14 cellular contexts compared by ENCODE assay signal in the genomic region with DNA sequence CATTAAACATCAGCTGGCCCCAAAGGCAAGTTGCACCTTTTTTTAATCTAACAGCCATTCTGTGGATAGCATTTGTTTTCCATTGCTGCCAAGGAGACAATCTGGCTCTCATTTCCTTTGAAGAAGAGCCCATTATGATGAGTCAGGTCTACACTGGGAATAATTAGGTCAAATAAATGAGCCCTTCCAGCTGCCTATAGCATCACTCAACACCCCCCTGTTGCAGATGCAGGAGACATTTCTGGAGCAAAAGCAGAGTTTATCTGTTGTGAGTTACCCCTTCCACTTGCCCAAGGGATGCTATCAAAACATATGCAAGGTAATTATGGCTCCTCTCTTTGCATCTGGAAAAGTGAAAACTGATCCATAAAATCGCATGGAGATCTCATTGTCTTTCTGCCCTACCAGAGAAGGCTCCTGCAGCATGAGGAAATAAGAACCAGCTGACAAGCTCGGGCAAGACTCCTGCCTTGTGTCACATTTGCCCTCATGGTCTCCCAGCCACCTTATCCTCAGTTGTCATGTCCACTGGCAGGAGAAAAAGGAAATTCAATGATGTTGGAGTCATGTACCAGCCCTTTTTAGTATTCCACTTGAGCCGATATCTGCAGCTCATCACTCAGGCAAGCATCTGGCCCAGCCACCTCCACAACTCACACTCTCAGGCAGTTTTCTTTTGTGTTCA.
A peak's percentile ranks its signal among the peaks of the same experiment; 100 is the strongest.
DNase-seq lines count a peak whose midpoint lies in the region; ATAC-seq and TF ChIP-seq lines count a peak whose summit lies in the region.
"Had no signal": no experiment of that assay in that cellular context is flagged by ENCODE, and none has a peak within 500 bp of the region (broad histone marks: within the 10 kb centered on the region; RNA-seq: fewer than 3 reads in every experiment).

No MANE protein-coding gene starts in this region.

- H3K9me3 Mint-ChIP-seq in neural crest cell, result peaks cover 23% of the 10 kb centered on the region
- H3K9me3 Mint-ChIP-seq: dendritic cell treated with granulocyte-macrophage colony-stimulating factor and Interleukin-4, amounts not matched to agents 40 ng/mL and 50 ng/mL, for 4 days; memory B cell had no signal

- TF ChIP-seq POLR2A in sigmoid colon (IDR thresholded peaks at IDR 0.05), result no peak

- DNase-seq in EL, result peak; percentile 75
- peak; percentile 81 for DNase-seq in NCI-H2171 (lab: John Stamatoyannopoulos, UW)
- peak; percentile 21 for DNase-seq in epidermal melanocyte (ENCODE audit: insufficient read length, low spot score)
- no peak for DNase-seq in neural crest cell (ENCODE audit: low read depth, low spot score)
- no peak for DNase-seq in effector CD4-positive, alpha-beta T cell
- no peak for DNase-seq in sigmoid colon
- DNase-seq: activated CD4-positive, alpha-beta T cell treated with anti-CD3 and anti-CD28 coated beads, Interleukin-2, amount 50 U/mL, for 4 hours; activated gamma-delta T cell treated with Interleukin-2 at 50 U/mL for 16 hours; DMS153; head of caudate nucleus had no signal

- H3K27ac Mint-ChIP-seq in neural crest cell (ENCODE audit: unreplicated experiment), result peak overlapping the region; percentile 68
- H3K27ac Mint-ChIP-seq: dendritic cell treated with granulocyte-macrophage colony-stimulating factor and Interleukin-4, amounts not matched to agents 40 ng/mL and 50 ng/mL, for 4 days; memory B cell had no signal

- H3K4me3 ChIP-seq in sigmoid colon, result no peak overlapping the region

- H3K4me1 Mint-ChIP-seq in neural crest cell, result peaks cover 44% of the 10 kb centered on the region

- H3K36me3 ChIP-seq in sigmoid colon, result no peaks in the 10 kb centered on the region

- H3K27me3 ChIP-seq in sigmoid colon, result no peaks in the 10 kb centered on the region

- intact Hi-C loops in sigmoid colon (cut with DNase I), result no loop called here

- H3K4me3 Mint-ChIP-seq in neural crest cell, result no peak overlapping the region
- H3K4me3 Mint-ChIP-seq: dendritic cell treated with granulocyte-macrophage colony-stimulating factor and Interleukin-4, amounts not matched to agents 40 ng/mL and 50 ng/mL, for 4 days; memory B cell had no signal

- TF ChIP-seq CTCF in neural crest cell (conservative IDR thresholded peaks at IDR 0.05) (no peak), sigmoid colon (IDR thresholded peaks at IDR 0.05) (no peak)

- H3K27me3 Mint-ChIP-seq in neural crest cell (ENCODE audit: low read depth), result no peaks in the 10 kb centered on the region

- H3K4me1 ChIP-seq in sigmoid colon, result peaks cover 0 to 10% (median 4%) of the 10 kb centered on the region in 4 donors

- TF ChIP-seq EP300 in sigmoid colon (IDR thresholded peaks at IDR 0.05), result no peak

- no peaks in the 10 kb centered on the region for H3K9me3 ChIP-seq in sigmoid colon

- H3K36me3 Mint-ChIP-seq in neural crest cell (ENCODE audit: low read depth), result peaks cover 6% of the 10 kb centered on the region
- H3K36me3 Mint-ChIP-seq: memory B cell had no signal

- no peak overlapping the region for H3K27ac ChIP-seq in sigmoid colon

- WGBS in sigmoid colon, 2 donors, result 84 to 87% methylated on average over 3 of the region's 3 CpGs

- no peak for ATAC-seq in HG03039 (IDR thresholded peaks at IDR 0.05; ENCODE audit: unreplicated experiment)
- no peak for ATAC-seq in HG02571 (IDR thresholded peaks at IDR 0.05; ENCODE audit: unreplicated experiment)

Comparison
In these comparisons a context has a peak if more than half of its experiments do, and no peak if none do; other contexts are left out.
1. DNase-seq: peak in EL (single experiment), NCI-H2171 (single experiment) and epidermal melanocyte (single experiment); none in neural crest cell (single experiment), effector CD4-positive, alpha-beta T cell (single experiment) and sigmoid colon (single experiment).